8 cellular contexts compared by ENCODE assay signal in genomic region chr7:92835140-92835850, GRCh38. TPM values are rescaled to one million over a fixed set of nuclear protein-coding genes. Genes with fewer than 3 reads are reported as not detected.
DNase-seq lines count a peak whose midpoint lies in the region; ATAC-seq and TF ChIP-seq lines count a peak whose summit lies in the region.

No MANE protein-coding gene starts in this region.

- peaks cover 21 to 29% of the 10 kb centered on the region in 2 donors for H3K4me1 Mint-ChIP-seq in stimulated activated naive B cell treated with anti-CD40 and anti-IgM and Interleukin-4, amounts not matched to agents 10 μg/mL and 1 μg/mL and 100 μg/mL, for 72 hours

- DNase-seq in NCI-H1105 treated with DMSO at 0.1 percent for 48 hours (lab: John Stamatoyannopoulos, UW) (peak; percentile 39), NCI-H1105 (lab: John Stamatoyannopoulos, UW) (no peak), NCI-H69 (lab: John Stamatoyannopoulos, UW) (peak; percentile 66), epithelial cell of esophagus (ENCODE audit: low read depth) (peak; percentile 81), DMS79 treated with DMSO at 0.1 percent for 48 hours (lab: John Stamatoyannopoulos, UW) (no peak)
- DNase-seq in activated CD8-positive, alpha-beta memory T cell treated with anti-CD3 and anti-CD28 coated beads for 48 hours (ENCODE audit: low read depth in 2 of 3, low spot score in 2 of 3): peak; percentile 28 to 47 (median 32)
- peak; percentile 41 for DNase-seq in stimulated activated naive B cell treated with anti-CD40 and anti-IgM and Interleukin-4, amounts not matched to agents 10 μg/mL and 1 μg/mL and 100 μg/mL, for 72 hours

- no peaks in the 10 kb centered on the region for H3K27me3 Mint-ChIP-seq in stimulated activated naive B cell treated with anti-CD40 and anti-IgM and Interleukin-4, amounts not matched to agents 10 μg/mL and 1 μg/mL and 100 μg/mL, for 72 hours

- no peaks in the 10 kb centered on the region for H3K9me3 ChIP-seq in mononuclear cell (ENCODE audit: low read depth, low read length)

- no peak for TF ChIP-seq CTCF in epithelial cell of esophagus (IDR thresholded peaks at IDR 0.05; ENCODE audit: insufficient read depth, low read depth, low read length, missing control alignments)

- H3K4me3 Mint-ChIP-seq in stimulated activated naive B cell treated with anti-CD40 and anti-IgM and Interleukin-4, amounts not matched to agents 10 μg/mL and 1 μg/mL and 100 μg/mL, for 72 hours: peak overlapping the region; percentile 88 to 99

- peak overlapping the region; percentile 90 for H3K27ac Mint-ChIP-seq in stimulated activated naive B cell treated with anti-CD40 and anti-IgM and Interleukin-4, amounts not matched to agents 10 μg/mL and 1 μg/mL and 100 μg/mL, for 72 hours

- ATAC-seq in stimulated activated naive B cell treated with anti-CD40 and anti-IgM and Interleukin-4, amounts not matched to agents 10 μg/mL and 1 μg/mL and 100 μg/mL, for 72 hours (replicated peaks): peak; percentile 13 to 18

- peak overlapping the region; percentile 97 for H3K4me3 ChIP-seq in epithelial cell of esophagus (ENCODE audit: low read length)
- H3K4me3 ChIP-seq in mononuclear cell (ENCODE audit: low read length): peak overlapping the region; percentile 84

- no peaks in the 10 kb centered on the region for H3K27me3 ChIP-seq in mononuclear cell (ENCODE audit: insufficient read depth, low read length)

- H3K36me3 Mint-ChIP-seq in stimulated activated naive B cell treated with anti-CD40 and anti-IgM and Interleukin-4, amounts not matched to agents 10 μg/mL and 1 μg/mL and 100 μg/mL, for 72 hours: peaks cover 5 to 17% of the 10 kb centered on the region in 2 donors

- H3K9me3 Mint-ChIP-seq in stimulated activated naive B cell treated with anti-CD40 and anti-IgM and Interleukin-4, amounts not matched to agents 10 μg/mL and 1 μg/mL and 100 μg/mL, for 72 hours: no peaks in the 10 kb centered on the region

- peaks cover 30% of the 10 kb centered on the region for H3K4me1 ChIP-seq in mononuclear cell (ENCODE audit: insufficient read depth, low read length)

RNA-seq across cellular contexts. Expression of gene CDK6, which starts 1.1 kb away (rescaled TPM):
- 28.4 TPM for total RNA-seq in mononuclear cell

Comparison
In these comparisons a context has a peak if more than half of its experiments do, and no peak if none do; other contexts are left out.
1. DNase-seq: peak in NCI-H1105 treated with DMSO at 0.1 percent for 48 hours (single experiment), NCI-H69 (single experiment), activated CD8-positive, alpha-beta memory T cell treated with anti-CD3 and anti-CD28 coated beads for 48 hours (3 of 3), epithelial cell of esophagus (single experiment) and stimulated activated naive B cell treated with anti-CD40 and anti-IgM and Interleukin-4, amounts not matched to agents 10 μg/mL and 1 μg/mL and 100 μg/mL, for 72 hours (single experiment); none in NCI-H1105 (single experiment) and DMS79 treated with DMSO at 0.1 percent for 48 hours (single experiment).